In genomic region chr12:2532647-2533435, GRCh38 we compare ENCODE assay signal across 1 cellular context.
TF ChIP-seq lines count a peak whose summit lies in the region.

No MANE protein-coding gene starts in this region.

TF ChIP-seq in WTC11, 78 proteins besides CTCF, POLR2A, EP300 and RAD21 (continued from another document):
- TF ChIP-seq FOXP4 (CRISPR knock-in tag; IDR thresholded peaks at IDR 0.05) = no peak
- no peak for TF ChIP-seq ZNF396 (CRISPR knock-in tag; IDR thresholded peaks at IDR 0.05; ENCODE audit: borderline replicate concordance)
- TF ChIP-seq, protein P1, sequence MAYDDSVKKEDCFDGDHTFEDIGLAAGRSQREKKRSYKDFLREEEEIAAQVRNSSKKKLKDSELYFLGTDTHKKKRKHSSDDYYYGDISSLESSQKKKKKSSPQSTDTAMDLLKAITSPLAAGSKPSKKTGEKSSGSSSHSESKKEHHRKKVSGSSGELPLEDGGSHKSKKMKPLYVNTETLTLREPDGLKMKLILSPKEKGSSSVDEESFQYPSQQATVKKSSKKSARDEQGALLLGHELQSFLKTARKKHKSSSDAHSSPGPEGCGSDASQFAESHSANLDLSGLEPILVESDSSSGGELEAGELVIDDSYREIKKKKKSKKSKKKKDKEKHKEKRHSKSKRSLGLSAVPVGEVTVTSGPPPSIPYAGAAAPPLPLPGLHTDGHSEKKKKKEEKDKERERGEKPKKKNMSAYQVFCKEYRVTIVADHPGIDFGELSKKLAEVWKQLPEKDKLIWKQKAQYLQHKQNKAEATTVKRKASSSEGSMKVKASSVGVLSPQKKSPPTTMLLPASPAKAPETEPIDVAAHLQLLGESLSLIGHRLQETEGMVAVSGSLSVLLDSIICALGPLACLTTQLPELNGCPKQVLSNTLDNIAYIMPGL (CRISPR knock-in tag; IDR thresholded peaks at IDR 0.05) = no peak
- no peak for TF ChIP-seq GRHL2 (CRISPR knock-in tag; IDR thresholded peaks at IDR 0.05; ENCODE audit: insufficient replicate concordance, severe bottlenecking)
- no peak for TF ChIP-seq PREB (CRISPR knock-in tag; IDR thresholded peaks at IDR 0.05; ENCODE audit: borderline replicate concordance)
